23 cellular contexts compared by ENCODE assay signal in the genomic region with DNA sequence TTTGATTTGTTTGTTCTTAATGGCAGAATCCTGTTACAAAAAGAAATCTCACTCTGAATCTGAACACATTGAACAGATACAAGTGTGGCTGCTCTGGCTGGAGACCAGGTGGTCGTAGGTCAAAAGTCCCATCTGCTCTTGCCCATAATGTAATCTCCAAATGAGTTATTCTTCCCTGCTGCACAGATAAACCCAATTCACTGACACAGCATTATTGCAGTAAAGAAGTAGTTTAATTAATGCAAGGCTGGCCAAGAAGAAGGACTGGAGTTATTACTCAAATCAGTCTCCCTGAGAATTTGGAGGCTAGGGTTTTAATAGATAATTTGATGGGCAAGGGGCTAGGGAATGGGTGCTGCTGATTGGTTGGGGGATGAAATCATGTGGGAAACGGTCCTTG.
"Had no signal": no experiment of that assay in that cellular context is flagged by ENCODE, and none has a peak within 500 bp of the region (broad histone marks: within the 10 kb centered on the region; RNA-seq: fewer than 3 reads in every experiment).

No MANE protein-coding gene starts in this region.

- H3K4me3 Mint-ChIP-seq: naive thymus-derived CD4-positive, alpha-beta T cell had no signal

- FAIRE-seq: colon, endometrium, endothelial cell of umbilical vein, frontal cortex, islet of Langerhans, keratinocyte had no signal

- H3K27me3 ChIP-seq: dorsolateral prefrontal cortex, esophagus muscularis mucosa, foreskin keratinocyte, gastroesophageal sphincter, heart left ventricle, left lung had no signal

- DNase-seq: dermis blood vessel endothelial cell; dorsolateral prefrontal cortex; effector CD4-positive, alpha-beta T cell; effector memory CD4-positive, alpha-beta T cell; foreskin keratinocyte; heart left ventricle; hippocampal formation; left cardiac atrium; left lung; left ventricle myocardium superior; lower lobe of right lung; mesenchymal stem cell; midbrain; naive thymus-derived CD4-positive, alpha-beta T cell had no signal

- H3K4me3 ChIP-seq: coronary artery, dorsolateral prefrontal cortex, esophagus muscularis mucosa, gastroesophageal sphincter, heart left ventricle, left lung, lower lobe of right lung had no signal

- H3K4me1 ChIP-seq: esophagus muscularis mucosa, gastroesophageal sphincter, heart left ventricle, left lung, lower lobe of right lung had no signal

- H3K27ac ChIP-seq: coronary artery, dorsolateral prefrontal cortex, esophagus muscularis mucosa, foreskin keratinocyte, gastroesophageal sphincter, heart left ventricle, left lung, lower lobe of right lung had no signal

- H3K9me3 ChIP-seq: lower lobe of right lung had no signal

- ATAC-seq: foreskin keratinocyte; gastroesophageal sphincter; heart left ventricle; left cardiac atrium; left lung; left ventricle myocardium superior; lower lobe of right lung; naive thymus-derived CD4-positive, alpha-beta T cell had no signal

- H3K27me3 Mint-ChIP-seq: naive thymus-derived CD4-positive, alpha-beta T cell had no signal
